Comparison of ENCODE assay signal across 9 cellular contexts in the genomic region with DNA sequence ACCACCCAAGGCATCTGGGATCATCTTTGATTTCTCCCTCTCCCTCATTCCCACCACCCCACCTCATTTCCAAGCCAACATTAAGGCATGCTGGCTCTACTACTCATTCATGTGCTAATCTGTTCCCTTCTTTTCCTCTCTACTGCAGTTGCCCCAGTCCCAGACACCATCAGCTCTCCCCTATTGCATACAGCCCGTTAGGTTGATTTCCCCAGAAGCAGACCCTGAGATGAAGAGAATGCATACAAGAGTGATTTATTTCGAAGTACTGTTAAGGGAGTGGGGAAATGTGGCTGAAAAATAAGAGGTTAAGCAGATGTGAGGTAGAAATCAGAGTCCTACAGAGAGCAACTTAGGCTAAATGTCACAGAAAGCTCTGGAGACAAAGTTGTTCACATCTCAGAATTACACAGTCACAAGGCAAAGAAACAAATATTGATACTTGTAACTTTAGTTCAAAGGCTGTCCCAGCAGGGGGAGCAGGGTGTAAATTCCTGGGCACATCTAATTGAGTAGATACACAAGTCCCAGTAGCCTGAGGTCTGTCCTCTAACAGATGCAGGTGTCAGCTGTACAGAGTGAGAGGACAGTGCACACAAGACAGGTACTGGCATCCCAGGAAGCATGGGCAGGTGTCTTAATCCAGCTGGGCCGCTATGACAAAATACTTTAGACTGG. TPM values are rescaled to one million over a fixed set of nuclear protein-coding genes. Genes with fewer than 3 reads are reported as not detected.
DNase-seq lines count a peak whose midpoint lies in the region; ATAC-seq and TF ChIP-seq lines count a peak whose summit lies in the region.
"Had no signal": no experiment of that assay in that cellular context is flagged by ENCODE, and none has a peak within 500 bp of the region (broad histone marks: within the 10 kb centered on the region; RNA-seq: fewer than 3 reads in every experiment).

No MANE protein-coding gene starts in this region.

- TF ChIP-seq CTCF in WERI-Rb-1 (IDR thresholded peaks at IDR 0.05; ENCODE audit: low read depth, low read length) (peak; percentile 41; the same call in 1 of the 2 replicates), mucosa of descending colon (IDR thresholded peaks at IDR 0.05) (no peak)

- H3K4me1 ChIP-seq in mucosa of descending colon (ENCODE audit: low read depth), result peaks cover 2% of the 10 kb centered on the region

- H3K36me3 ChIP-seq in WERI-Rb-1, result no peaks in the 10 kb centered on the region
- no peaks in the 10 kb centered on the region for H3K36me3 ChIP-seq in mucosa of descending colon (ENCODE audit: low read depth)
- no peaks in the 10 kb centered on the region for H3K36me3 ChIP-seq in H7 (replicated peaks; ENCODE audit: control insufficient read depth, insufficient read depth, low read length)

- intact Hi-C loops in mucosa of descending colon (cut with DNase I, micrococcal nuclease) (no loop called here), posterior vena cava (cut with DNase I) (no loop called here)

- H3K27me3 ChIP-seq in WERI-Rb-1 (ENCODE audit: insufficient read depth, low read depth, severe bottlenecking) (no peaks in the 10 kb centered on the region), H7 (ENCODE audit: control insufficient read depth, insufficient read depth, low read length) (no peaks in the 10 kb centered on the region)

- ATAC-seq in mucosa of descending colon (peak; percentile 52), GM21737 (IDR thresholded peaks at IDR 0.05; ENCODE audit: unreplicated experiment) (no peak)

- no peak overlapping the region for H3K27ac ChIP-seq in WERI-Rb-1

- H3K9me3 ChIP-seq in WERI-Rb-1 (ENCODE audit: severe bottlenecking), result no peaks in the 10 kb centered on the region
- no peaks in the 10 kb centered on the region for H3K9me3 ChIP-seq in mucosa of descending colon

- H3K4me3 ChIP-seq in WERI-Rb-1 (ENCODE audit: low read depth, low read length), result no peak overlapping the region
- H3K4me3 ChIP-seq in mucosa of descending colon, result no peak overlapping the region
- H3K4me3 ChIP-seq in H7 (ENCODE audit: insufficient read depth, low read depth, low read length), result no peak overlapping the region

- DNase-seq in NCI-H510A treated with DMSO at 0.1 percent for 48 hours (lab: John Stamatoyannopoulos, UW) (peak; percentile 8), NCI-H510A (lab: John Stamatoyannopoulos, UW) (no peak), HuH-7 (ENCODE audit: low spot score) (peak; percentile 52), WERI-Rb-1 (peak; percentile 44), mucosa of descending colon (peak in 1 of 3 donors; percentile 63), posterior vena cava (ENCODE audit: low spot score) (no peak), H7 (no peak)

RNA-seq across cellular contexts. Expression of a gene that starts 20.9 kb away (rescaled TPM):
- total RNA-seq in mucosa of descending colon, result not detected
- total RNA-seq in posterior vena cava, result not detected
- total RNA-seq in H7 (2014; rRNA removed; shearing (Covaris generic)), result not detected in 2 replicates
- total RNA-seq: B cell had no signal

Comparison
In these comparisons a context has a peak if more than half of its experiments do, and no peak if none do; other contexts are left out.
1. DNase-seq: peak in NCI-H510A treated with DMSO at 0.1 percent for 48 hours (single experiment), HuH-7 (single experiment) and WERI-Rb-1 (single experiment); none in NCI-H510A (single experiment), posterior vena cava (single experiment) and H7 (single experiment).